In the genomic region with DNA sequence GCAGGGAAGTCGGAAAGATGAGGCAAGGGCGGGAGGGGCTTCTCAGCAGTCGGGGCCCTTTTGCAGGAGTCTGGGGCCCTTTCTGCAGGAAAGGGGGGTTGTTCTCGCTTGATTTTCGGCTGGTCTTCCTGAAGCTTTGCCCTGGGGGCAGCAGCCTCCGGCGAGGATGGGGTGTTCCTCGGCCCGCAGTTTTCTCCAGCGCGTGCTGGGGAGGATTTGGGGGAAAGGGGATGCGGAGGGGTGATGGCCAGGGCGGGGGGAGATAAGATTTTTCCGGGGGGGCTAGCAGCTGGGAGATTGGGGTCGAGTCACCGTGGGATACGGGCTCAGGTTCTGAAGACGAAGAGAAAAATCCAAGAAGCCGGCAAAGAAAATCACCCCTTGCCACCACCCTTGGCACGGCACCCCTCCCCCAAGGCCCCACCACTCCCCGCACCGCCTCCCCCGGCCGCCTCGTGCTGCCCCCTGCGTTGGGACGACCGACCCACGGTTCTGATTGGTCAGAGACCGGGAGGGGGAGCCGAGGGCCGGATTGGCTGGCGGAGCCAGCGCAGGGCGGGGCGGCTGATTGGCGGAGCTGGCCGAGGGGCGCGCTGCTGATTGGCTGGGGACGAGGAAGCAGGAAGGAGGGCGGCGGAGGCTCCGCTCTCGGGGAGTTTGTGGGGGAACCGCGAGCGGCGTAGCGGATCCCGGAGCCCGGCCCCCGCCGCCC, we compare ENCODE assay signal across 8 cellular contexts. TPM values are rescaled to one million over a fixed set of nuclear protein-coding genes. Genes with fewer than 3 reads are reported as not detected.
DNase-seq lines count a peak whose midpoint lies in the region; ATAC-seq and TF ChIP-seq lines count a peak whose summit lies in the region.

A gene (plus strand): TSS at position 654 of the 712 bp plus-strand sequence. CDS start 17,512 bp downstream, outside the sequence.

- H3K4me1 Mint-ChIP-seq in glutamatergic neuron (ENCODE audit: low read depth, unreplicated experiment): peaks cover 33% of the 10 kb centered on the region
- peaks cover 67% of the 10 kb centered on the region for H3K4me1 Mint-ChIP-seq in osteocyte (ENCODE audit: unreplicated experiment)

- H3K27me3 Mint-ChIP-seq in glutamatergic neuron (ENCODE audit: unreplicated experiment) (peaks cover 7% of the 10 kb centered on the region), osteocyte (ENCODE audit: unreplicated experiment) (peaks cover 12% of the 10 kb centered on the region)

- H3K27me3 ChIP-seq in thyroid gland: no peaks in the 10 kb centered on the region

- TF ChIP-seq CTCF in GM10248 (IDR thresholded peaks at IDR 0.05; ENCODE audit: control extremely low read depth, extremely low read depth, low read depth, missing control alignments) (no peak), glutamatergic neuron (IDR thresholded peaks at IDR 0.05; ENCODE audit: partially characterized antibody, unreplicated experiment) (no peak), osteocyte (IDR thresholded peaks at IDR 0.05) (no peak), thyroid gland (IDR thresholded peaks at IDR 0.05) (peak in 1 of 6 experiments; percentile 8)

- H3K9me3 Mint-ChIP-seq in activated naive CD4-positive, alpha-beta T cell treated with anti-CD3 and anti-CD28 coated beads, Interleukin-2, amount 50 U/mL, for 72 hours: no peaks in the 10 kb centered on the region
- peaks cover 10% of the 10 kb centered on the region for H3K9me3 Mint-ChIP-seq in glutamatergic neuron (ENCODE audit: unreplicated experiment)
- H3K9me3 Mint-ChIP-seq in osteocyte (ENCODE audit: unreplicated experiment): no peaks in the 10 kb centered on the region

- no peaks in the 10 kb centered on the region for H3K36me3 ChIP-seq in thyroid gland

- DNase-seq in GM10248 (ENCODE audit: extremely low spot score) (peak; percentile 100), NCI-H1092 treated with DMSO at 0.1 percent for 48 hours (lab: John Stamatoyannopoulos, UW) (peak; percentile 89), SKM-1 (lab: John Stamatoyannopoulos, UW; ENCODE audit: unreplicated experiment) (peak; percentile 93), glutamatergic neuron (peak; percentile 99), osteocyte (ENCODE audit: extremely low spot score, unreplicated experiment) (peak; percentile 99), thyroid gland (peak; percentile 98)
- DNase-seq in activated naive CD4-positive, alpha-beta T cell treated with anti-CD3 and anti-CD28 coated beads, Interleukin-2, amount 50 U/mL, for 72 hours (ENCODE audit: low spot score in 2 of 2): peak; percentile 94 to 97

- peak within 1 kb of the TSS; percentile 73 to 93 for H3K27ac Mint-ChIP-seq in activated naive CD4-positive, alpha-beta T cell treated with anti-CD3 and anti-CD28 coated beads, Interleukin-2, amount 50 U/mL, for 72 hours
- H3K27ac Mint-ChIP-seq in glutamatergic neuron (ENCODE audit: unreplicated experiment) (peak within 1 kb of the TSS; percentile 91), osteocyte (ENCODE audit: unreplicated experiment) (peak within 1 kb of the TSS; percentile 87)

- intact Hi-C loops in thyroid gland (cut with DNase I): loop anchor here (5.0 to 10.0 kb wide), 2 partner anchors 64 to 127 kb away; a partner anchor contains a TSS

- CTCF ChIA-PET in GM10248 (lab: Yijun Ruan, JAX): interaction anchor here (0.8 to 4.0 kb wide), 16 partner anchors 11 to 416 kb away, joined by 3 to 16 read pairs (median 4); no protein-coding TSS in a partner anchor

- H3K27ac ChIP-seq in thyroid gland: peak within 1 kb of the TSS; percentile 24 to 76 (median 75)

- H3K4me1 ChIP-seq in thyroid gland: peaks cover 38 to 58% of the 10 kb centered on the region in 2 donors

- TF ChIP-seq POLR2A in thyroid gland (IDR thresholded peaks at IDR 0.05): peak in 1 of 2 donors; percentile 72

- 0 to 1% methylated on average over 21 to 27 of the region's 54 CpGs for WGBS in thyroid gland, 2 donors

- H3K9me3 ChIP-seq in thyroid gland: no peaks in the 10 kb centered on the region

- POLR2A ChIA-PET in GM10248 (lab: Yijun Ruan, JAX): no interaction called here

- no peaks in the 10 kb centered on the region for H3K36me3 Mint-ChIP-seq in activated naive CD4-positive, alpha-beta T cell treated with anti-CD3 and anti-CD28 coated beads, Interleukin-2, amount 50 U/mL, for 72 hours
- no peaks in the 10 kb centered on the region for H3K36me3 Mint-ChIP-seq in glutamatergic neuron (ENCODE audit: unreplicated experiment)
- H3K36me3 Mint-ChIP-seq in osteocyte (ENCODE audit: unreplicated experiment): no peaks in the 10 kb centered on the region

- peak; percentile 91 for ATAC-seq in HG02610 (IDR thresholded peaks at IDR 0.05; ENCODE audit: unreplicated experiment)
- peak; percentile 93 for ATAC-seq in activated naive CD4-positive, alpha-beta T cell treated with anti-CD3 and anti-CD28 coated beads, Interleukin-2, amount 50 U/mL, for 72 hours

- peak within 1 kb of the TSS; percentile 80 to 90 (median 84) for H3K4me3 ChIP-seq in thyroid gland (replicated peaks in 1 of 3)

- H3K4me3 Mint-ChIP-seq in glutamatergic neuron (ENCODE audit: unreplicated experiment) (peak within 1 kb of the TSS; percentile 97), osteocyte (ENCODE audit: unreplicated experiment) (peak within 1 kb of the TSS; percentile 93)

RNA-seq across cellular contexts. Expression of the gene that starts here (rescaled TPM):
- 10 to 100 TPM; 14.6 to 15.1 TPM for total RNA-seq in activated naive CD4-positive, alpha-beta T cell treated with anti-CD3 and anti-CD28 coated beads, Interleukin-2, amount 50 U/mL, for 72 hours
- total RNA-seq in glutamatergic neuron (ENCODE audit: unreplicated experiment) (29.9 TPM), osteocyte (22.8 and 26.4 TPM in 2 replicates), thyroid gland (10 to 100 TPM; 20.0 to 50.4 (median 35.1) TPM)

Comparison
In these comparisons a context has a peak if more than half of its experiments do, and no peak if none do; other contexts are left out.
1. Peak in every context shown above with its lines: DNase-seq, ATAC-seq, H3K4me3 ChIP-seq and H3K27ac ChIP-seq.